1 cellular context compared by ENCODE assay signal in the genomic region with DNA sequence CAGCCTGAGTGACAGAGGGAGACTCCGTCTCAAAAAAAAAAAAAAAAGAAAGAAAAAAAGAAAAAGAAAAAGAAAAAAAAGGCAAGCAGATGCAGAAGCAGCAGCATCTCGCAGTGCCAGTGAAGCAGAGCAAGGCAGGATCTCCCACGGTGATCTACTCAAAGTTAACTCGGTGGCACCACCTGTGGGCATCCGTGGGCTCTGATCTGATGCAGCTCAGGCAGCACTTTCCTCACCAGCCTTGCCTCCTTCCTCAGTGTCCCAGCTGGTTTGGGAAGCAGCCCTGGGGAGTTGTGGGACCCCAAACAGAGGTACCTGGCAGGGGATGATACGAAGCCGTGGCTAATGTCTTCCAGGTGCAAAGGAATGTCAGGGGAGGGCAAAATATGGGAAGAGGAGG.
TF ChIP-seq lines count a peak whose summit lies in the region.

No MANE protein-coding gene starts in this region.

TF ChIP-seq in WTC11, 78 proteins besides CTCF, POLR2A, EP300 and RAD21 (continued from another document):
- TF ChIP-seq, protein P1, sequence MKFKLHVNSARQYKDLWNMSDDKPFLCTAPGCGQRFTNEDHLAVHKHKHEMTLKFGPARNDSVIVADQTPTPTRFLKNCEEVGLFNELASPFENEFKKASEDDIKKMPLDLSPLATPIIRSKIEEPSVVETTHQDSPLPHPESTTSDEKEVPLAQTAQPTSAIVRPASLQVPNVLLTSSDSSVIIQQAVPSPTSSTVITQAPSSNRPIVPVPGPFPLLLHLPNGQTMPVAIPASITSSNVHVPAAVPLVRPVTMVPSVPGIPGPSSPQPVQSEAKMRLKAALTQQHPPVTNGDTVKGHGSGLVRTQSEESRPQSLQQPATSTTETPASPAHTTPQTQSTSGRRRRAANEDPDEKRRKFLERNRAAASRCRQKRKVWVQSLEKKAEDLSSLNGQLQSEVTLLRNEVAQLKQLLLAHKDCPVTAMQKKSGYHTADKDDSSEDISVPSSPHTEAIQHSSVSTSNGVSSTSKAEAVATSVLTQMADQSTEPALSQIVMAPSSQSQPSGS (CRISPR knock-in tag; IDR thresholded peaks at IDR 0.05; ENCODE audit: borderline replicate concordance, low read depth), result no peak
- TF ChIP-seq FOXP1 (CRISPR knock-in tag; IDR thresholded peaks at IDR 0.05; ENCODE audit: borderline replicate concordance), result no peak
TF ChIP-seq in WTC11: peak in this region for 0.
